ENCODE assay signal across 8 cellular contexts in the genomic region with DNA sequence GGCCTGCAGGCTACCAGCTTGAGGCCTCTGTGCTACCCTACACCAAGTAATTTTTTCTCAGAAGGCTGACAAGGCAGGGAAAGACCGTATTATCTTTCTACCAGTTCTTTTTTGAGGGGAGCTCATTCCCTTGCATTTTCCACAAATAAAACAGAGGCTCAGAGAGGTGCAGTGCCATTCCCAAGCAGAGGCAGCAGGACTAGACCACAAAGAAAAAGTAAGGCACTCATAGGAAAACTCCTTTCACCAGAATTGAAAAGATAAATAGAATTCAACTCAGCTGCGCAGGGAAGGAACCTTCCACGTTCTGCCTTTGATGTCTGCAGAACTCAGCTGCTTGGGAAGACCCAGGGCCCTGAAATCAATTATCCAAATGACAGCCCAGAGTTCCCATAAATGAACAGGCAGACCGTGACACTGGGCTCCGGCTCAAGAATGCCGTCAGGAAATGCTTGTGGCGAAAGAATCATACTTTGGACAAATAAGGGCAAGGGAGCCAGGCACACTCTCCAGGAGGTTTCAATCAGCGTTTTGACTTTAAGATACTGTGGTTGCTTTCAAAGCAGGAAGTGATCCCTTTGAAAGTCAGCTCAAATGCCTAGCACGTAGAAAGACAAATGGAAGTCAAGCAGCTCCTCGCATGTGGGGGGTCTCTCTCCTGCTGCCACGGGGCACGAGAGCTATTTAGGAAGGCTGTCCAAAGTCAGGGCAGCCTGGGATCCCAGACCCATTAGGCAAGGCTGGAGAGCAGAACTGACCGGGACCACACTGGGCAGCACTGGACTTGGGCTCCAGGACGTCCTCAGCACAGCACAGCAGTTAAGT. TPM values are rescaled to one million over a fixed set of nuclear protein-coding genes. Genes with fewer than 3 reads are reported as not detected.
DNase-seq lines count a peak whose midpoint lies in the region; ATAC-seq and TF ChIP-seq lines count a peak whose summit lies in the region.

No MANE protein-coding gene starts in this region.

- intact Hi-C loops in posterior vena cava (cut with DNase I): no loop called here

- H3K9ac ChIP-seq in HUES48 (ENCODE audit: low read depth, low read length): peak overlapping the region; percentile 50

- peaks cover 37% of the 10 kb centered on the region for H3K4me1 Mint-ChIP-seq in activated naive CD8-positive, alpha-beta T cell treated with anti-CD3 and anti-CD28 coated beads for 36 hours

- ATAC-seq in HG02870 (IDR thresholded peaks at IDR 0.05; ENCODE audit: unreplicated experiment): no peak

- H3K4me3 ChIP-seq in HUES48 (ENCODE audit: low read depth, low read length) (peak overlapping the region; percentile 36), cardiac muscle cell (peak overlapping the region; percentile 2)

- CTCF ChIA-PET in GM10248 (lab: Yijun Ruan, JAX): interaction anchor here (1.1 to 1.9 kb wide), 10 partner anchors 9 to 382 kb away, joined by 3 to 6 read pairs (median 4); no protein-coding TSS in a partner anchor

- DNase-seq in ACHN: peak; percentile 98
- DNase-seq in activated naive CD8-positive, alpha-beta T cell treated with anti-CD3 and anti-CD28 coated beads for 36 hours: no peak
- DNase-seq in cardiac muscle cell (ENCODE audit: low read depth in 1 of 2, low spot score in 1 of 2): peak; percentile 87 to 99
- DNase-seq in posterior vena cava (ENCODE audit: low spot score): peak; percentile 95
- DNase-seq in stimulated activated CD8-positive, alpha-beta memory T cell treated with anti-CD3 and anti-CD28 coated beads, Interleukin-4, amount 100 ng/mL, for 48 hours: no peak
- DNase-seq in GM10248 (ENCODE audit: extremely low spot score): no peak

- H3K27me3 ChIP-seq in HUES48 (ENCODE audit: control insufficient read depth, insufficient read depth, low read length) (no peaks in the 10 kb centered on the region), cardiac muscle cell (no peaks in the 10 kb centered on the region)

- H3K27ac Mint-ChIP-seq in activated naive CD8-positive, alpha-beta T cell treated with anti-CD3 and anti-CD28 coated beads for 36 hours: peak overlapping the region; percentile 44

- no peak overlapping the region for H3K4me3 Mint-ChIP-seq in activated naive CD8-positive, alpha-beta T cell treated with anti-CD3 and anti-CD28 coated beads for 36 hours

- H3K36me3 ChIP-seq in HUES48 (ENCODE audit: control insufficient read depth, insufficient read depth, low read length) (peaks cover 30% of the 10 kb centered on the region), cardiac muscle cell (peaks cover 8% of the 10 kb centered on the region)

- no peaks in the 10 kb centered on the region for H3K9me3 ChIP-seq in HUES48 (ENCODE audit: control insufficient read depth, insufficient read depth, low read length)
- H3K9me3 ChIP-seq in cardiac muscle cell (ENCODE audit: low read depth): no peaks in the 10 kb centered on the region

- H3K4me1 ChIP-seq in HUES48 (ENCODE audit: control insufficient read depth, insufficient read depth, low read length) (peaks cover 68% of the 10 kb centered on the region), cardiac muscle cell (ENCODE audit: low read depth) (peaks cover 97% of the 10 kb centered on the region)

- in situ Hi-C loops in ACHN (cut with HindIII; ENCODE audit: low pct_ligation_motif_present, low pct_unique_long_range_greater_than_20kb, low sequenced_read_pairs): no loop called here

- peak overlapping the region; percentile 91 for H3K27ac ChIP-seq in HUES48 (ENCODE audit: low read depth, low read length)
- peak overlapping the region; percentile 100 for H3K27ac ChIP-seq in cardiac muscle cell

- H3K27me3 Mint-ChIP-seq in activated naive CD8-positive, alpha-beta T cell treated with anti-CD3 and anti-CD28 coated beads for 36 hours: no peaks in the 10 kb centered on the region

- POLR2A ChIA-PET in GM10248 (lab: Yijun Ruan, JAX): no interaction called here

- H3K9me3 Mint-ChIP-seq in activated naive CD8-positive, alpha-beta T cell treated with anti-CD3 and anti-CD28 coated beads for 36 hours: no peaks in the 10 kb centered on the region

- H3K36me3 Mint-ChIP-seq in activated naive CD8-positive, alpha-beta T cell treated with anti-CD3 and anti-CD28 coated beads for 36 hours: peaks cover 2% of the 10 kb centered on the region

- no peak for TF ChIP-seq CTCF in cardiac muscle cell (IDR thresholded peaks at IDR 0.05; ENCODE audit: low read depth, low read length)
- no peak for TF ChIP-seq CTCF in GM10248 (IDR thresholded peaks at IDR 0.05; ENCODE audit: control extremely low read depth, extremely low read depth, low read depth, missing control alignments)

RNA-seq across cellular contexts. Expression of a gene that starts 14.0 kb away (rescaled TPM):
- total RNA-seq in activated naive CD8-positive, alpha-beta T cell treated with anti-CD3 and anti-CD28 coated beads for 36 hours: 10 to 100 TPM; 47.6 to 48.9 TPM
- total RNA-seq in cardiac muscle cell (64.4 and 102 TPM in 2 replicates), posterior vena cava (100 to 1,000 TPM; 136 to 138 TPM)
- 64.5 and 95.7 TPM in 2 replicates for polyA plus RNA-seq in cardiac muscle cell

RNA-seq across cellular contexts. Expression of a gene that starts 14.4 kb away (rescaled TPM):
- 10 to 100 TPM; 23.4 to 23.5 TPM for total RNA-seq in activated naive CD8-positive, alpha-beta T cell treated with anti-CD3 and anti-CD28 coated beads for 36 hours
- total RNA-seq in cardiac muscle cell: 44.3 and 73.5 TPM in 2 replicates
- 35.5 and 36.7 TPM in 2 replicates for polyA plus RNA-seq in cardiac muscle cell
- total RNA-seq in posterior vena cava: 10 to 100 TPM; 29.5 to 34.9 TPM

Comparison
In these comparisons a context has a peak if more than half of its experiments do, and no peak if none do; other contexts are left out.
1. DNase-seq: peak in ACHN (single experiment), cardiac muscle cell (2 of 2) and posterior vena cava (single experiment); none in activated naive CD8-positive, alpha-beta T cell treated with anti-CD3 and anti-CD28 coated beads for 36 hours (single experiment), stimulated activated CD8-positive, alpha-beta memory T cell treated with anti-CD3 and anti-CD28 coated beads, Interleukin-4, amount 100 ng/mL, for 48 hours (single experiment) and GM10248 (single experiment).